In the genomic region with DNA sequence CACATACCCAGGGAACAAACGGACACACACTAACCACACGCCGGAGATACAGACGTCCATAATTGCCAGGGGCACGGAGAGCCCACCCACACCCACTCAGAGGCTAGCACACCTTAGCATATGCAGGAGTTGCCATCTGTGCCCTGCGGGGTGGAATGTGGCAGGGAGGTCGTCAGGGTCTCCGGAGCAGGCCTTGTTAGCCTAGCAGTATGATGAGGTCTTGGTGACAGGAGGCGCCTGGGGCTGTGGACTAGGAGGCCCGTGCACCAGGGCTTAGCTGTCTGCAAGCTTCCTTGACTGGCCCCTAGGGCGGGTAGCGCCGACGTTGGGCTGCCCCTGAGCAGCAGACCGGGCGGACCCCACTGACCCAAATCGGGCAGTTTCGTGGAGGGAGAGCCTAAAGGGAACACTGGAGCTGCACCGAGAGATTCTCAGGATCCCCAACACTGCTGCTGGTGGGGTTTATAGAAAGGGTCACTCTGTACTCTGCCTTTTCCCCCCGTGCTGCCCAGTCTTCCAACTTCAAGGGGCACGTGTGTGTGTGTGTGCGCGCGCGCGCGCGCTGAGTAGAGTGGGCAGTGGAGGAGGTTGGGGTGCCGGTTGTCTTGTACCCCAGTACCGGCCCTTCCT, we compare ENCODE assay signal across 8 cellular contexts. TPM values are rescaled to one million over a fixed set of nuclear protein-coding genes. Genes with fewer than 3 reads are reported as not detected.
DNase-seq lines count a peak whose midpoint lies in the region; ATAC-seq lines count a peak whose summit lies in the region.

No MANE protein-coding gene starts in this region.

- H3K27ac ChIP-seq in SJSA1, result no peak overlapping the region
- H3K27ac ChIP-seq in epithelial cell of prostate, result peak overlapping the region; percentile 79

- no peak for ATAC-seq in stimulated activated effector memory CD8-positive, alpha-beta T cell treated with anti-CD3 and anti-CD28 coated beads, Interleukin-12 subunit alpha, Interleukin-12 subunit beta, amount 100 ng/mL, for 72 hours
- ATAC-seq in GM21529 (IDR thresholded peaks at IDR 0.05; ENCODE audit: unreplicated experiment) (no peak), GM18858 (IDR thresholded peaks at IDR 0.05; ENCODE audit: unreplicated experiment) (no peak)

- H3K4me1 ChIP-seq in SJSA1 (replicated peaks), result peaks cover 30% of the 10 kb centered on the region

- H3K27ac Mint-ChIP-seq in stimulated activated effector memory CD8-positive, alpha-beta T cell treated with anti-CD3 and anti-CD28 coated beads, Interleukin-12 subunit alpha, Interleukin-12 subunit beta, amount 100 ng/mL, for 72 hours, result peak overlapping the region; percentile 82

- 0 out of 2 replicates have a peak, but pooled peaks cover under 1% of the 10 kb centered on the region for H3K36me3 ChIP-seq in SJSA1

- H3K4me3 ChIP-seq in SJSA1, result peak overlapping the region; percentile 45

- peaks cover 38% of the 10 kb centered on the region for H3K36me3 Mint-ChIP-seq in stimulated activated effector memory CD8-positive, alpha-beta T cell treated with anti-CD3 and anti-CD28 coated beads, Interleukin-12 subunit alpha, Interleukin-12 subunit beta, amount 100 ng/mL, for 72 hours

- H3K27me3 ChIP-seq in SJSA1 (replicated peaks), result peaks cover 5% of the 10 kb centered on the region; the same call in 1 of the 2 replicates

- H3K4me3 Mint-ChIP-seq in stimulated activated effector memory CD8-positive, alpha-beta T cell treated with anti-CD3 and anti-CD28 coated beads, Interleukin-12 subunit alpha, Interleukin-12 subunit beta, amount 100 ng/mL, for 72 hours, result peak overlapping the region; percentile 85

- H3K9me3 Mint-ChIP-seq in stimulated activated effector memory CD8-positive, alpha-beta T cell treated with anti-CD3 and anti-CD28 coated beads, Interleukin-12 subunit alpha, Interleukin-12 subunit beta, amount 100 ng/mL, for 72 hours, result no peaks in the 10 kb centered on the region

- DNase-seq in stimulated activated CD4-positive, alpha-beta T cell treated with anti-CD3 and anti-CD28 coated beads, Interleukin-1b, Interleukin-23, amount 100 ng/mL, for 48 hours, result peak; percentile 44
- no peak for DNase-seq in stimulated activated CD4-positive, alpha-beta T cell treated with anti-CD3 and anti-CD28 coated beads, Interleukin-2, amount 100 ng/mL, for 24 hours
- DNase-seq in SJSA1 (ENCODE audit: low read depth in 1 of 2, low spot score in 2 of 2) (no peak), epithelial cell of prostate (ENCODE audit: low read depth, low spot score) (no peak)
- DNase-seq in stimulated activated effector memory CD8-positive, alpha-beta T cell treated with anti-CD3 and anti-CD28 coated beads, Interleukin-12 subunit alpha, Interleukin-12 subunit beta, amount 100 ng/mL, for 72 hours (ENCODE audit: low spot score in 2 of 2), result peak in 1 of 2 donors; percentile 66
- no peak for DNase-seq in stimulated activated CD8-positive, alpha-beta memory T cell treated with anti-CD3 and anti-CD28 coated beads, Interleukin-4, amount 100 ng/mL, for 48 hours

- H3K4me1 Mint-ChIP-seq in stimulated activated effector memory CD8-positive, alpha-beta T cell treated with anti-CD3 and anti-CD28 coated beads, Interleukin-12 subunit alpha, Interleukin-12 subunit beta, amount 100 ng/mL, for 72 hours, result peaks cover 76% of the 10 kb centered on the region

- no peaks in the 10 kb centered on the region for H3K9me3 ChIP-seq in SJSA1 (replicated peaks)

RNA-seq across cellular contexts. Expression of a gene that starts 9.9 kb away (rescaled TPM):
- 0.68 TPM in 1 of 2 replicates, not detected in the other for total RNA-seq in SJSA1 (2014; rRNA removed; shearing (Covaris generic))

RNA-seq across cellular contexts. Expression of a gene that starts 11.5 kb away (rescaled TPM):
- 94.1 and 130 TPM in 2 replicates for total RNA-seq in SJSA1 (2014; rRNA removed; shearing (Covaris generic))

RNA-seq across cellular contexts. Expression of a gene that starts 24.4 kb away (rescaled TPM):
- total RNA-seq in SJSA1 (2014; rRNA removed; shearing (Covaris generic)), result 0.13 TPM in 1 of 2 replicates, not detected in the other
